In genomic region chr1:27530192-27530591, GRCh38 we compare ENCODE assay signal across 17 cellular contexts. TPM values are rescaled to one million over a fixed set of nuclear protein-coding genes. Genes with fewer than 3 reads are reported as not detected.
DNase-seq lines count a peak whose midpoint lies in the region; ATAC-seq and TF ChIP-seq lines count a peak whose summit lies in the region.
"Had no signal": no experiment of that assay in that cellular context is flagged by ENCODE, and none has a peak within 500 bp of the region (broad histone marks: within the 10 kb centered on the region; RNA-seq: fewer than 3 reads in every experiment).

No MANE protein-coding gene starts in this region.

- H3K27ac ChIP-seq in left ventricle myocardium inferior (replicated peaks) (peak overlapping the region; percentile 94), esophagus (ENCODE audit: low read depth in 2 of 2, low read length in 1 of 2) (peak overlapping the region; percentile 97 to 100), ovary (peak overlapping the region; percentile 42 to 98), upper lobe of right lung (peak overlapping the region; percentile 84)

- no peak for TF ChIP-seq CTCF in left ventricle myocardium inferior (IDR thresholded peaks at IDR 0.05; ENCODE audit: borderline replicate concordance)
- TF ChIP-seq CTCF in ovary (IDR thresholded peaks at IDR 0.05) = no peak
- TF ChIP-seq CTCF in upper lobe of right lung (IDR thresholded peaks at IDR 0.05) = no peak

- WGBS in esophagus, 2 donors = 96 to 97% methylated on average over 10 of the region's 10 CpGs
- WGBS in ovary, 3 donors = 92 to 97% (median 92%) methylated on average over 10 of the region's 10 CpGs

- no peak for DNase-seq in left ventricle myocardium inferior
- no peak for DNase-seq in cardiac septum (ENCODE audit: low spot score)
- DNase-seq in ovary = peak in 1 of 5 donors; percentile 48
- DNase-seq in upper lobe of right lung = no peak
- no peak for DNase-seq in A172 (ENCODE audit: low spot score)
- DNase-seq: activated naive CD4-positive, alpha-beta T cell; GF-D8; kidney glomerular epithelial cell; mucosa of descending colon; NCI-H1694; SJCRH30; stimulated activated CD4-positive, alpha-beta T cell treated with anti-CD3 and anti-CD28 coated beads, Interleukin-15, amount 100 ng/mL, for 24 hours; stimulated activated naive CD8-positive, alpha-beta T cell treated with anti-CD3 and anti-CD28 coated beads, Interleukin-15, Interleukin-2, amounts not matched to agents 100 U/mL and 50 U/mL, for 24 hours had no signal

- H3K4me1 ChIP-seq in left ventricle myocardium inferior (peaks cover 49% of the 10 kb centered on the region), esophagus (ENCODE audit: control insufficient read depth in 2 of 2, insufficient read depth in 2 of 2, low read length in 1 of 2) (peaks cover 9 to 46% of the 10 kb centered on the region in 2 donors), ovary (ENCODE audit: insufficient read depth) (peaks cover 27% of the 10 kb centered on the region), upper lobe of right lung (peaks cover 37% of the 10 kb centered on the region)

- ATAC-seq in upper lobe of right lung (no peak), esophagus mucosa (no peak), HG03025 (IDR thresholded peaks at IDR 0.05; ENCODE audit: low FRiP score, unreplicated experiment) (no peak)
- ATAC-seq: activated CD4-positive, CD25-positive, alpha-beta regulatory T cell treated with anti-CD3 and anti-CD28 coated beads, Interleukin-2, amount 50 U/mL, for 24 hours; mucosa of descending colon; stimulated activated naive CD8-positive, alpha-beta T cell treated with anti-CD3 and anti-CD28 coated beads, Interleukin-15, Interleukin-2, amounts not matched to agents 100 U/mL and 50 U/mL, for 24 hours had no signal

- H3K9me3 ChIP-seq in left ventricle myocardium inferior (replicated peaks) = no peaks in the 10 kb centered on the region
- no peaks in the 10 kb centered on the region for H3K9me3 ChIP-seq in esophagus (ENCODE audit: control insufficient read depth in 2 of 2, insufficient read depth in 1 of 2, low read depth in 1 of 2, low read length in 1 of 2)
- no peaks in the 10 kb centered on the region for H3K9me3 ChIP-seq in ovary
- no peaks in the 10 kb centered on the region for H3K9me3 ChIP-seq in upper lobe of right lung
- H3K9me3 ChIP-seq: mucosa of descending colon, SJCRH30 had no signal

- no peak for TF ChIP-seq POLR2A in ovary (IDR thresholded peaks at IDR 0.05)

- intact Hi-C loops in left ventricle myocardium inferior (cut with micrococcal nuclease) (no loop called here), cardiac septum (cut with DNase I) (no loop called here), ovary (cut with DNase I) (no loop called here), upper lobe of right lung (cut with DNase I) (loop anchor here (10.0 kb wide), 1 partner anchor 75 kb away; the partner anchor contains the start of gene AHDC1)

- H3K27me3 ChIP-seq in left ventricle myocardium inferior (ENCODE audit: low read depth) = no peaks in the 10 kb centered on the region
- H3K27me3 ChIP-seq in esophagus (ENCODE audit: control insufficient read depth in 1 of 2, insufficient read depth in 2 of 2, low read length in 2 of 2) = no peaks in the 10 kb centered on the region
- H3K27me3 ChIP-seq in ovary = no peaks in the 10 kb centered on the region
- no peaks in the 10 kb centered on the region for H3K27me3 ChIP-seq in upper lobe of right lung
- H3K27me3 ChIP-seq: SJCRH30 had no signal

- H3K4me3 ChIP-seq in left ventricle myocardium inferior (no peak overlapping the region), esophagus (ENCODE audit: low read depth in 1 of 2, low read length in 2 of 2) (no peak overlapping the region), ovary (no peak overlapping the region), upper lobe of right lung (no peak overlapping the region)
- H3K4me3 ChIP-seq: mucosa of descending colon, SJCRH30 had no signal

- peaks cover 28% of the 10 kb centered on the region for H3K36me3 ChIP-seq in left ventricle myocardium inferior
- H3K36me3 ChIP-seq in esophagus (ENCODE audit: control insufficient read depth in 2 of 2, insufficient read depth in 2 of 2, low read length in 1 of 2) = peaks cover 0 to 17% of the 10 kb centered on the region in 2 donors
- no peaks in the 10 kb centered on the region for H3K36me3 ChIP-seq in ovary
- H3K36me3 ChIP-seq in upper lobe of right lung = peaks cover 8% of the 10 kb centered on the region

- TF ChIP-seq EP300 in ovary (IDR thresholded peaks at IDR 0.05) = no peak

RNA-seq across cellular contexts. Expression of gene WASF2, which starts 40.2 kb away (rescaled TPM):
- total RNA-seq in left ventricle myocardium inferior = 51.2 TPM
- 59.3 TPM for total RNA-seq in cardiac septum
- 10 to 100 TPM; 47.8 TPM for polyA plus RNA-seq in esophagus
- 100 to 1,000 TPM in 5 of 7 donors, 10 to 100 TPM in 2; 28.0 to 163 (median 153) TPM for total RNA-seq in ovary
- polyA plus RNA-seq in ovary = 100 to 1,000 TPM in 1 of 2 donors, 10 to 100 TPM in 1; 58.0 to 233 TPM
- total RNA-seq in upper lobe of right lung = 156 TPM
- 169 TPM for total RNA-seq in esophagus mucosa
- total RNA-seq in A172 (2014; rRNA removed; shearing (Covaris generic)) = 7.5 and 9.1 TPM in 2 replicates
